ENCODE assay signal across 9 cellular contexts in the genomic region with DNA sequence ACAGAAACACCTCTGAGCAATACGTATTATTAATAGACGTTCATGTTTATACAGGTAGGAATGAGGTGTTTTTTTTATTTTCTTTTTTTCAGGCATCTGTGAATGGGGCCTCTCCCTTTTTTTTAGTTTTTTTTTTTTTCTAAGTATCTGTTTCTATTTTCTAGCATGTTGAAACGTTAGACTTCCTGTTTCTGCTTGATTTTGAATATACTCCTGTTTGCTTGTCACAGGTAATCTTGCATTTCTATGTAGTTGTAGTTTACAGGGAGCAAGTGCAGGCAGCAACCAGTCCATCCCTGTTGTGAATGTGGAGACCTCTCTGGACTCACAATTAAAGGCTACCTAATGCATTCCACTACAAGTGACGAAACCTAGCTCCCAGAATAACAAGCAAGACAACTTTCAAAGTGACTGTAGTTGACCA. TPM values are rescaled to one million over a fixed set of nuclear protein-coding genes. Genes with fewer than 3 reads are reported as not detected.
DNase-seq lines count a peak whose midpoint lies in the region; ATAC-seq and TF ChIP-seq lines count a peak whose summit lies in the region.
"Had no signal": no experiment of that assay in that cellular context is flagged by ENCODE, and none has a peak within 500 bp of the region (broad histone marks: within the 10 kb centered on the region; RNA-seq: fewer than 3 reads in every experiment).

No MANE protein-coding gene starts in this region.

- H3K4me1 ChIP-seq in IMR-90 (ENCODE audit: control insufficient read depth, insufficient read depth, low read length) = peaks cover 20% of the 10 kb centered on the region

- no peak overlapping the region for H2AFZ ChIP-seq in IMR-90 (replicated peaks; ENCODE audit: low read length, poor library complexity)

- CTCF ChIA-PET in IMR-90 (lab: Yijun Ruan, JAX) = interaction anchor here (0.5 to 1.8 kb wide), 4 partner anchors 18 to 79 kb away, joined by 3 to 7 read pairs (median 3); no protein-coding TSS in a partner anchor

- H4K5ac ChIP-seq in IMR-90 (ENCODE audit: low read depth, low read length) = no peak overlapping the region

- H2BK20ac ChIP-seq in IMR-90 (ENCODE audit: low read depth, low read length) = no peak overlapping the region

- H2BK120ac ChIP-seq in IMR-90 (ENCODE audit: low read depth, low read length) = no peak overlapping the region

- H3K4me3 ChIP-seq in IMR-90 (ENCODE audit: insufficient read depth, low read depth, low read length) = no peak overlapping the region

- dilution Hi-C loops in IMR-90 (cut with HindIII; ENCODE audit: low sequenced_read_pairs, unreplicated experiment) = no loop called here

- WGBS in IMR-90 (ENCODE audit: extremely low coverage in 2 of 2, insufficient read length in 1 of 2), 2 experiments = no CpG with 5 or more reads among the region's 4 CpGs

- no peak overlapping the region for H3K23ac ChIP-seq in IMR-90 (ENCODE audit: low read depth, low read length)

- H3K18ac ChIP-seq in IMR-90 (ENCODE audit: low read depth, low read length) = peak overlapping the region; percentile 20; the same call in 1 of the 2 replicates

- H3K9ac ChIP-seq in IMR-90 (ENCODE audit: low read depth, low read length) = no peak overlapping the region

- ATAC-seq in GM21447 (IDR thresholded peaks at IDR 0.05; ENCODE audit: unreplicated experiment) (peak; percentile 33), IMR-90 (ENCODE audit: low read depth) (no peak)

- H3K79me1 ChIP-seq in IMR-90 (ENCODE audit: low read depth in 1 of 2, low read length in 2 of 2) = peaks cover 0 to 36% of the 10 kb centered on the region in 2 experiments; a peak in 3 of 4 replicates

- H3K27me3 Mint-ChIP-seq in immature natural killer cell (ENCODE audit: low read depth in 3 of 3) = peaks cover 0 to 3% (median 0%) of the 10 kb centered on the region in 3 donors

- no peak overlapping the region for H3K4me2 ChIP-seq in IMR-90 (ENCODE audit: low read depth, low read length)

- H2BK15ac ChIP-seq in IMR-90 (ENCODE audit: low read depth, low read length) = no peak overlapping the region

- H3K27ac ChIP-seq in IMR-90 (ENCODE audit: insufficient read depth, low read length) = no peak overlapping the region

- H2AK5ac ChIP-seq in IMR-90 (ENCODE audit: low read depth, low read length) = no peak overlapping the region

- H4K91ac ChIP-seq in IMR-90 (ENCODE audit: insufficient read depth, low read depth, low read length) = no peak overlapping the region

- peaks cover 19% of the 10 kb centered on the region for H3K9me1 ChIP-seq in IMR-90 (ENCODE audit: insufficient read depth, low read length)

- H4K8ac ChIP-seq in IMR-90 (ENCODE audit: low read depth in 2 of 2, low read length in 2 of 2) = no peak overlapping the region; a peak in 1 of 4 replicates

- POLR2A ChIA-PET in IMR-90 (lab: Charles Lee; ENCODE audit: unreplicated experiment) = no interaction called here

- no peak overlapping the region for H3K4ac ChIP-seq in IMR-90 (ENCODE audit: low read depth, low read length)

- no peaks in the 10 kb centered on the region for H3K36me3 ChIP-seq in IMR-90 (ENCODE audit: control insufficient read depth, insufficient read depth, low read length)

- H2AK9ac ChIP-seq in IMR-90 (replicated peaks; ENCODE audit: low read depth, low read length, poor library complexity) = no peak overlapping the region

- in situ Hi-C loops in IMR-90 (cut with MboI; ENCODE audit: low sequenced_read_pairs) = no loop called here
- in situ Hi-C loops in KBM-7 (cut with MboI; ENCODE audit: low pct_unique_long_range_greater_than_20kb, low sequenced_read_pairs) = no loop called here

- H3K56ac ChIP-seq in IMR-90 (ENCODE audit: extremely low read depth, insufficient read depth, low read length) = no peak overlapping the region

- H3K36me3 Mint-ChIP-seq in immature natural killer cell = no peaks in the 10 kb centered on the region

- TF ChIP-seq POLR2A in GM15510 (IDR thresholded peaks at IDR 0.05; ENCODE audit: borderline replicate concordance, extremely low read depth, insufficient read length) (peak; percentile 36), IMR-90 (IDR thresholded peaks at IDR 0.05; ENCODE audit: low read depth, low read length) (no peak)

- peak overlapping the region; percentile 38 to 67 (median 63) for H3K4me3 Mint-ChIP-seq in immature natural killer cell

- TF ChIP-seq CTCF in IMR-90 (conservative IDR thresholded peaks at IDR 0.05; ENCODE audit: low read depth, low read length) = no peak

- no peak for DNase-seq in IMR-90
- DNase-seq in immature natural killer cell = no peak
- DNase-seq in NCI-H2227 (lab: John Stamatoyannopoulos, UW; ENCODE audit: unreplicated experiment) = no peak
- DNase-seq in KBM-7 = no peak
- DNase-seq in stimulated activated CD4-positive, alpha-beta T cell treated with anti-CD3 and anti-CD28 coated beads, Interleukin-4, amount 100 ng/mL, for 1 hour = no peak
- no peak for DNase-seq in cortex of kidney (lab: John Stamatoyannopoulos, UW)
- DNase-seq: kidney glomerular epithelial cell had no signal

- TF ChIP-seq RAD21 in IMR-90 (IDR thresholded peaks at IDR 0.05; ENCODE audit: low read length) = no peak

- no peaks in the 10 kb centered on the region for H3K27me3 ChIP-seq in IMR-90 (ENCODE audit: control insufficient read depth, insufficient read depth, low read length)

- BruUV-seq in IMR-90 (replicated peaks; lab: Mats Ljungman, UMichigan) = no TSS peak

- no peak overlapping the region for H3K14ac ChIP-seq in IMR-90 (replicated peaks; ENCODE audit: low read depth, low read length)

- H3K9me3 ChIP-seq in IMR-90 (ENCODE audit: control insufficient read depth, insufficient read depth, low read length) = no peaks in the 10 kb centered on the region

- H2BK5ac ChIP-seq in IMR-90 (ENCODE audit: low read depth, low read length, poor library complexity, severe bottlenecking) = no peak overlapping the region

- H3K4me1 Mint-ChIP-seq in immature natural killer cell = peaks cover 95 to 100% of the 10 kb centered on the region in 2 donors

- H3K27ac Mint-ChIP-seq in immature natural killer cell = peak overlapping the region; percentile 28 to 94 (median 89)

- no peaks in the 10 kb centered on the region for H3K9me3 Mint-ChIP-seq in immature natural killer cell

- H4K20me1 ChIP-seq in IMR-90 (ENCODE audit: insufficient read depth, low read length) = 0 out of 2 replicates have a peak, but pooled peaks cover 3% of the 10 kb centered on the region

- intact Hi-C loops in IMR-90 (cut with micrococcal nuclease) = no loop called here

TF ChIP-seq in IMR-90, 13 proteins besides CTCF, POLR2A, EP300 and RAD21:
- TF ChIP-seq MAFK (IDR thresholded peaks at IDR 0.05; ENCODE audit: low read depth, low read length) (no peak), CHD1 (IDR thresholded peaks at IDR 0.05; ENCODE audit: low read depth, low read length) (no peak), FOS (IDR thresholded peaks at IDR 0.05; ENCODE audit: low read depth, low read length) (no peak), SMC3 (IDR thresholded peaks at IDR 0.05; ENCODE audit: low read depth, low read length) (no peak)
TF ChIP-seq in IMR-90: peak in this region for 0.

RNA-seq across cellular contexts. Expression of a gene that starts 22.8 kb away (rescaled TPM):
- 29.9 and 42.5 TPM in 2 replicates for total RNA-seq in IMR-90 (2012; rRNA removed)
- 16.2 and 20.3 TPM in 2 replicates for polyA plus RNA-seq in IMR-90 (2012; rRNA removed)
- 2.1 and 6.1 TPM in 2 replicates for polyA plus RNA-seq in IMR-90 (2012; cell fraction: cytosol; rRNA removed)
- 1.7 and 6.6 TPM in 2 replicates for polyA plus RNA-seq in IMR-90 (2012; cell fraction: nucleus; rRNA removed; ENCODE audit: low replicate concordance)
- polyA plus RNA-seq in immature natural killer cell = 100 to 1,000 TPM in 2 of 3 donors, 10 to 100 TPM in 1; 99.7 to 162 (median 132) TPM
